ENCODE assay signal across 16 cellular contexts in the genomic region with DNA sequence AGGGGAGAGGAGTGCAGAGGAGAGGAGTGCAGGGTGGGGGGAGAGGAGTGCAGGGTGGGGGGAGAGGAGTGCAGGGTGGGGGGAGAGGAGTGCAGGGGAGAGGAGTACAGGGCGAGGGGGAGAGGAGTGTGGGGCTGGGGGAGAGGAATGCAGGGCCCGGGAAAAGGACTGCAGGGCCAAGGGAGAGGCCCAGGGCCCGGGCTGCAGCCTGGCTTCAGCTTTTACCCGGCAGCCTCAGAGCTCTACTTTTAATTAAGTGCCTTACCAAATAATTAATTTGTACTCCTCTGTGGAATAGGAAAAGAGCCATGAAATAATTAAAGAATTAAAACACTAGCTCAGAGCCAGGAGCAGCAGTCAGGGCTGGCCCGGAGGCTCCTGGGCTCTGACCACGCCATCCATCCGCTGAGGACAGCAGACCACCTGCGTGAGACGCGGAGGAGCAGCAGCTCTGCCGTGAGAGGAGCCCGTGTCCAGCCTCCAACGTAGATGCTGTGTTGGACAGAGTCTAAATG.
A peak's percentile ranks its signal among the peaks of the same experiment; 100 is the strongest.
DNase-seq lines count a peak whose midpoint lies in the region; TF ChIP-seq lines count a peak whose summit lies in the region.
"Had no signal": no experiment of that assay in that cellular context is flagged by ENCODE, and none has a peak within 500 bp of the region (broad histone marks: within the 10 kb centered on the region; RNA-seq: fewer than 3 reads in every experiment).

No MANE protein-coding gene starts in this region.

- no peak overlapping the region for H3K4me2 ChIP-seq in osteoblast (ENCODE audit: insufficient read depth, low read length)

- H3K79me2 ChIP-seq in osteoblast (ENCODE audit: insufficient read depth, low read length), result no peaks in the 10 kb centered on the region

- H3K4me3 ChIP-seq in WERI-Rb-1 (ENCODE audit: low read depth, low read length) (no peak overlapping the region), osteoblast (ENCODE audit: insufficient read depth, low read length) (no peak overlapping the region), tibial nerve (no peak overlapping the region)
- H3K4me3 ChIP-seq: BLaER1, GM12878 had no signal

- H2AFZ ChIP-seq in osteoblast (ENCODE audit: low read length), result no peak overlapping the region

- no peaks in the 10 kb centered on the region for H4K20me1 ChIP-seq in osteoblast (ENCODE audit: insufficient read depth, low read length)
- H4K20me1 ChIP-seq: BLaER1 had no signal

- H3K9me3 ChIP-seq in WERI-Rb-1 (ENCODE audit: severe bottlenecking) (no peaks in the 10 kb centered on the region), osteoblast (ENCODE audit: low read depth, low read length) (no peaks in the 10 kb centered on the region), tibial nerve (peaks cover 0 to 13% (median 0%) of the 10 kb centered on the region in 4 donors)

- DNase-seq in activated effector memory CD4-positive, alpha-beta T cell treated with anti-CD3 and anti-CD28 coated beads, Interleukin-2, amount 50 U/mL, for 16 hours, result peak; percentile 9
- DNase-seq in activated effector memory CD4-positive, alpha-beta T cell treated with Interleukin-2 at 50 U/mL for 16 hours, result no peak
- no peak for DNase-seq in WERI-Rb-1
- peak; percentile 62 for DNase-seq in osteoblast (ENCODE audit: insufficient read length, low spot score, missing footprints)
- no peak for DNase-seq in tibial nerve (ENCODE audit: low spot score in 2 of 2)
- no peak for DNase-seq in GOT3 (lab: John Stamatoyannopoulos, UW)
- DNase-seq: CD4-positive, alpha-beta T cell; CD8-positive, alpha-beta memory T cell; DMS 273 treated with DMSO at 0.1 percent for 48 hours; EL; GDM1; H9 had no signal

- peak overlapping the region; percentile 40 for H3K27ac ChIP-seq in WERI-Rb-1
- no peak overlapping the region for H3K27ac ChIP-seq in osteoblast (ENCODE audit: low read depth, low read length)
- no peak overlapping the region for H3K27ac ChIP-seq in tibial nerve
- H3K27ac ChIP-seq: 22Rv1, C4-2B had no signal

- 69 to 80% methylated on average over 11 to 13 of the region's 13 CpGs for WGBS in tibial nerve, 2 donors

- TF ChIP-seq CTCF in WERI-Rb-1 (IDR thresholded peaks at IDR 0.05; ENCODE audit: low read depth, low read length), result no peak
- no peak for TF ChIP-seq CTCF in osteoblast (IDR thresholded peaks at IDR 0.05; ENCODE audit: extremely low read depth, low read depth, low read length)
- TF ChIP-seq CTCF in tibial nerve (IDR thresholded peaks at IDR 0.05), result no peak

- H3K36me3 ChIP-seq in WERI-Rb-1 (no peaks in the 10 kb centered on the region), osteoblast (ENCODE audit: insufficient read depth, low read length) (no peaks in the 10 kb centered on the region), tibial nerve (no peaks in the 10 kb centered on the region)
- H3K36me3 ChIP-seq: BLaER1 had no signal

- TF ChIP-seq POLR2A in tibial nerve (IDR thresholded peaks at IDR 0.05), result no peak

- no peaks in the 10 kb centered on the region for H3K27me3 ChIP-seq in WERI-Rb-1 (ENCODE audit: insufficient read depth, low read depth, severe bottlenecking)
- no peaks in the 10 kb centered on the region for H3K27me3 ChIP-seq in osteoblast (ENCODE audit: insufficient read depth, low read length)
- H3K27me3 ChIP-seq in tibial nerve, result no peaks in the 10 kb centered on the region
- H3K27me3 ChIP-seq: BLaER1 had no signal

- H3K4me1 ChIP-seq in osteoblast (ENCODE audit: insufficient read depth, low read length) (no peaks in the 10 kb centered on the region), tibial nerve (no peaks in the 10 kb centered on the region)

- TF ChIP-seq EP300 in tibial nerve (IDR thresholded peaks at IDR 0.05), result no peak

Comparison
In these comparisons a context has a peak if more than half of its experiments do, and no peak if none do; other contexts are left out.
1. DNase-seq: peak in activated effector memory CD4-positive, alpha-beta T cell treated with anti-CD3 and anti-CD28 coated beads, Interleukin-2, amount 50 U/mL, for 16 hours (single experiment) and osteoblast (single experiment); none in activated effector memory CD4-positive, alpha-beta T cell treated with Interleukin-2 at 50 U/mL for 16 hours (single experiment), WERI-Rb-1 (single experiment), tibial nerve (0 of 2) and GOT3 (single experiment).